In the genomic region with DNA sequence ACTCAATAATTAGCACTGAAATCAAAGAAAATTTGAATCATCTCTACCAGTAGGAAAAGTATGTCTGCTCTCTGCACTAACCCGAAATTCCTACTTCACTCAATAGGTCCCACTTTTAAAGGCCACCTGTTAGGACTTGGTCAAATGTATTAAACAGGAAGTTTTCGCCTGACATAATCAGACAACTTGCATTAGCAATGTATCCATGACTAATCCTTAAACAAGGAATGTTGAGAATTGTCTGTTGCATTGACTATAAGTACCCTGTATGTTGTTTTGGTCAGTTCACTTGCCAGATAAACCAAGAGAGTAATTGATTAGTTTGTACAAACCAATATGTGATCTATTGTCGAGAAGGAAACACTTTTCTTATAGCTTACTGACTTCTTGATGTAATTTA, we compare ENCODE assay signal across 24 cellular contexts.
DNase-seq lines count a peak whose midpoint lies in the region; ATAC-seq, FAIRE-seq and TF ChIP-seq lines count a peak whose summit lies in the region.
"Had no signal": no experiment of that assay in that cellular context is flagged by ENCODE, and none has a peak within 500 bp of the region (broad histone marks: within the 10 kb centered on the region; RNA-seq: fewer than 3 reads in every experiment).

No MANE protein-coding gene starts in this region.

- TF ChIP-seq CTCF in bronchial epithelial cell (IDR thresholded peaks at IDR 0.05; ENCODE audit: insufficient read depth, low read length, severe bottlenecking) (no peak), foreskin keratinocyte (conservative IDR thresholded peaks at IDR 0.05) (no peak), colonic mucosa (IDR thresholded peaks at IDR 0.05) (no peak)

- FAIRE-seq in bronchial epithelial cell (lab: Jason Lieb, UNC): no peak
- FAIRE-seq: A204.1, GM12891, GM19239 had no signal

- H3K9ac ChIP-seq in colonic mucosa (ENCODE audit: low read depth in 2 of 2, low read length in 2 of 2): no peak overlapping the region
- H3K9ac ChIP-seq: BLaER1 had no signal

- ATAC-seq in foreskin keratinocyte (no peak), GM19463 (IDR thresholded peaks at IDR 0.05; ENCODE audit: unreplicated experiment) (no peak)

- intact Hi-C loops in colonic mucosa (cut with DNase I): no loop called here

- no peaks in the 10 kb centered on the region for H3K36me3 ChIP-seq in bronchial epithelial cell (ENCODE audit: control insufficient read depth, insufficient read depth, low read length)
- no peaks in the 10 kb centered on the region for H3K36me3 ChIP-seq in colonic mucosa
- H3K36me3 ChIP-seq: BE2C, BLaER1 had no signal

- H3K4me3 ChIP-seq in bronchial epithelial cell (ENCODE audit: low read depth, low read length) (no peak overlapping the region), colonic mucosa (no peak overlapping the region)
- H3K4me3 ChIP-seq: BLaER1 had no signal

- no peaks in the 10 kb centered on the region for H3K27me3 ChIP-seq in bronchial epithelial cell (ENCODE audit: control insufficient read depth, insufficient read depth, low read length)
- no peaks in the 10 kb centered on the region for H3K27me3 ChIP-seq in foreskin keratinocyte
- no peaks in the 10 kb centered on the region for H3K27me3 ChIP-seq in colonic mucosa
- H3K27me3 ChIP-seq: BE2C, BLaER1 had no signal

- H3K27ac ChIP-seq in foreskin keratinocyte: no peak overlapping the region
- H3K27ac ChIP-seq in colonic mucosa: no peak overlapping the region
- H3K27ac ChIP-seq: BLaER1 had no signal

- H3K4me1 ChIP-seq in foreskin keratinocyte (no peaks in the 10 kb centered on the region), colonic mucosa (no peaks in the 10 kb centered on the region)
- H3K4me1 ChIP-seq: BE2C, BLaER1 had no signal

- DNase-seq in bronchial epithelial cell (ENCODE audit: low read depth) (peak; percentile 66), foreskin keratinocyte (peak; percentile 3 to 10), GM03348 (ENCODE audit: low spot score) (no peak), colonic mucosa (no peak)
- DNase-seq: 8988T; ACHN; BE2C; C1 segment of cervical spinal cord; CD4-positive, alpha-beta memory T cell; CD4-positive, CD25-positive, alpha-beta regulatory T cell; CD8-positive, alpha-beta memory T cell; COR-L47; DMS 273 treated with DMSO at 0.1 percent for 48 hours; DMS153; DMS53; DMS79; DND-41; EL; GDM1 had no signal

- no peaks in the 10 kb centered on the region for H3K9me3 ChIP-seq in colonic mucosa
- H3K9me3 ChIP-seq: BE2C, BLaER1 had no signal

Comparison
In these comparisons a context has a peak if more than half of its experiments do, and no peak if none do; other contexts are left out.
1. DNase-seq: peak in bronchial epithelial cell (single experiment) and foreskin keratinocyte (2 of 2); none in GM03348 (single experiment) and colonic mucosa (single experiment).